In genomic region chr12:25276199-25276937, GRCh38 we compare ENCODE assay signal across 9 cellular contexts. TPM values are rescaled to one million over a fixed set of nuclear protein-coding genes. Genes with fewer than 3 reads are reported as not detected.
DNase-seq lines count a peak whose midpoint lies in the region; ATAC-seq and TF ChIP-seq lines count a peak whose summit lies in the region.
"Had no signal": no experiment of that assay in that cellular context is flagged by ENCODE, and none has a peak within 500 bp of the region (broad histone marks: within the 10 kb centered on the region; RNA-seq: fewer than 3 reads in every experiment).

No MANE protein-coding gene starts in this region.

- no peaks in the 10 kb centered on the region for H3K36me3 ChIP-seq in MG63
- no peaks in the 10 kb centered on the region for H3K36me3 ChIP-seq in fibroblast of lung (ENCODE audit: control insufficient read depth, insufficient read depth, low read length)
- no peaks in the 10 kb centered on the region for H3K36me3 ChIP-seq in aorta (ENCODE audit: control insufficient read depth in 1 of 2, insufficient read depth in 2 of 2, low read length in 1 of 2)

- no peak overlapping the region for H3K4me3 ChIP-seq in MG63
- no peak overlapping the region for H3K4me3 ChIP-seq in fibroblast of lung (replicated peaks in 1 of 4; ENCODE audit: control extremely low read depth in 1 of 4, insufficient read depth in 1 of 4, low read depth in 3 of 4, low read length in 4 of 4)
- H3K4me3 ChIP-seq in aorta (ENCODE audit: low read length in 2 of 2), result no peak overlapping the region

- H3K27me3 ChIP-seq in MG63, result no peaks in the 10 kb centered on the region
- no peaks in the 10 kb centered on the region for H3K27me3 ChIP-seq in fibroblast of lung (ENCODE audit: control insufficient read depth, insufficient read depth, low read length)
- H3K27me3 ChIP-seq in aorta (ENCODE audit: control insufficient read depth in 1 of 2, insufficient read depth in 2 of 2, low read length in 1 of 2), result no peaks in the 10 kb centered on the region

- H3K27ac Mint-ChIP-seq in activated CD4-positive, alpha-beta T cell treated with anti-CD3 and anti-CD28 coated beads, Interleukin-2, amount 10 ng/mL, durations not matched to agents 24 days and 14 days, result peak overlapping the region; percentile 2

- H3K4me3 Mint-ChIP-seq in activated CD4-positive, alpha-beta T cell treated with anti-CD3 and anti-CD28 coated beads, Interleukin-2, amount 10 ng/mL, durations not matched to agents 24 days and 14 days, result no peak overlapping the region
- H3K4me3 Mint-ChIP-seq: naive thymus-derived CD8-positive, alpha-beta T cell had no signal

- no peaks in the 10 kb centered on the region for H3K79me2 ChIP-seq in fibroblast of lung (ENCODE audit: control insufficient read depth, insufficient read depth, low read length)

- H3K36me3 Mint-ChIP-seq in activated CD4-positive, alpha-beta T cell treated with anti-CD3 and anti-CD28 coated beads, Interleukin-2, amount 10 ng/mL, durations not matched to agents 24 days and 14 days (ENCODE audit: low read depth), result no peaks in the 10 kb centered on the region
- H3K36me3 Mint-ChIP-seq: naive thymus-derived CD8-positive, alpha-beta T cell had no signal

- H3K9ac ChIP-seq in fibroblast of lung (ENCODE audit: insufficient read depth, low read length), result no peak overlapping the region

- ATAC-seq in aorta (ENCODE audit: low FRiP score), result no peak
- ATAC-seq: naive thymus-derived CD8-positive, alpha-beta T cell had no signal

- H3K27me3 Mint-ChIP-seq in activated CD4-positive, alpha-beta T cell treated with anti-CD3 and anti-CD28 coated beads, Interleukin-2, amount 10 ng/mL, durations not matched to agents 24 days and 14 days, result no peaks in the 10 kb centered on the region
- H3K27me3 Mint-ChIP-seq: naive thymus-derived CD8-positive, alpha-beta T cell had no signal

- H3K4me1 ChIP-seq in fibroblast of lung (ENCODE audit: control insufficient read depth, extremely low read depth, insufficient read depth, low read length), result peaks cover 3% of the 10 kb centered on the region
- peaks cover 0 to 2% of the 10 kb centered on the region in 2 donors for H3K4me1 ChIP-seq in aorta (ENCODE audit: control insufficient read depth in 1 of 2, insufficient read depth in 2 of 2, low read length in 2 of 2)

- peak overlapping the region; percentile 67 for H2AFZ ChIP-seq in fibroblast of lung (ENCODE audit: low read length)

- H4K20me1 ChIP-seq in fibroblast of lung (ENCODE audit: control insufficient read depth, extremely low read depth, insufficient read depth, low read length), result no peaks in the 10 kb centered on the region

- WGBS in aorta, 2 donors, result 90 to 91% methylated on average over 4 of the region's 4 CpGs

- DNase-seq in EL (peak; percentile 83), MG63 (peak; percentile 84), fibroblast of lung (ENCODE audit: low read depth in 2 of 2) (peak; percentile 91 to 92), cerebellar nuclear complex (lab: John Stamatoyannopoulos, UW) (no peak), aorta (no peak), HuH-7.5 (ENCODE audit: low spot score) (no peak)
- peak; percentile 62 for DNase-seq in activated CD4-positive, alpha-beta T cell treated with anti-CD3 and anti-CD28 coated beads, Interleukin-2, amount 10 ng/mL, durations not matched to agents 24 days and 14 days
- peak; percentile 65 for DNase-seq in stimulated activated CD4-positive, alpha-beta T cell treated with anti-CD3 and anti-CD28 coated beads, Interleukin-2, amount 100 ng/mL, for 4 hours (ENCODE audit: low read depth)

- H3K27ac ChIP-seq in fibroblast of lung (ENCODE audit: insufficient read depth, low read length) (no peak overlapping the region), aorta (ENCODE audit: low read depth in 1 of 2, low read length in 2 of 2) (no peak overlapping the region)

- H3K4me2 ChIP-seq in fibroblast of lung (ENCODE audit: extremely low read depth, insufficient read depth, low read length), result peak overlapping the region; percentile 50

- no peaks in the 10 kb centered on the region for H3K9me3 Mint-ChIP-seq in activated CD4-positive, alpha-beta T cell treated with anti-CD3 and anti-CD28 coated beads, Interleukin-2, amount 10 ng/mL, durations not matched to agents 24 days and 14 days

- intact Hi-C loops in activated CD4-positive, alpha-beta T cell treated with anti-CD3 and anti-CD28 coated beads, Interleukin-2, amount 10 ng/mL, durations not matched to agents 24 days and 14 days (cut with micrococcal nuclease), result loop anchor here (5.0 kb wide), 1 partner anchor 46 kb away; no protein-coding TSS in a partner anchor
- intact Hi-C loops in aorta (cut with DNase I), result no loop called here

- TF ChIP-seq CTCF in fibroblast of lung (conservative IDR thresholded peaks at IDR 0.05 in 1 of 2, IDR thresholded peaks at IDR 0.05 in 1 of 2; ENCODE audit: low read depth in 1 of 2, low read length in 2 of 2), result no peak

- H3K4me1 Mint-ChIP-seq in activated CD4-positive, alpha-beta T cell treated with anti-CD3 and anti-CD28 coated beads, Interleukin-2, amount 10 ng/mL, durations not matched to agents 24 days and 14 days, result peaks cover 14% of the 10 kb centered on the region

- H3K9me3 ChIP-seq in MG63 (no peaks in the 10 kb centered on the region), fibroblast of lung (ENCODE audit: control insufficient read depth, insufficient read depth, low read depth, low read length) (no peaks in the 10 kb centered on the region), aorta (ENCODE audit: control insufficient read depth, low read length) (no peaks in the 10 kb centered on the region)

RNA-seq across cellular contexts. Expression of gene KRAS, which starts 25.6 kb away (rescaled TPM):
- 4.1 and 6.1 TPM in 2 replicates for total RNA-seq in MG63 (2014; rRNA removed; shearing (Covaris generic); ENCODE audit: low replicate concordance)
- 26.4 and 27.4 TPM in 2 replicates for total RNA-seq in activated CD4-positive, alpha-beta T cell treated with anti-CD3 and anti-CD28 coated beads, Interleukin-2, amount 10 ng/mL, durations not matched to agents 24 days and 14 days
- total RNA-seq in fibroblast of lung (12.3 and 15.0 TPM in 2 replicates), aorta (10 to 100 TPM; 21.8 to 29.7 TPM)
- polyA plus RNA-seq in fibroblast of lung (21.2 and 31.3 TPM in 2 replicates), aorta (1 to 10 TPM; 7.7 to 8.1 TPM)
- 12.3 and 19.1 TPM in 2 replicates for polyA plus RNA-seq in fibroblast of lung (2012)
- polyA minus RNA-seq in fibroblast of lung (ENCODE audit: low replicate concordance), result 6.7 and 11.7 TPM in 2 replicates

Comparison
In these comparisons a context has a peak if more than half of its experiments do, and no peak if none do; other contexts are left out.
1. DNase-seq: peak in EL (single experiment), MG63 (single experiment), activated CD4-positive, alpha-beta T cell treated with anti-CD3 and anti-CD28 coated beads, Interleukin-2, amount 10 ng/mL, durations not matched to agents 24 days and 14 days (single experiment), fibroblast of lung (2 of 2) and stimulated activated CD4-positive, alpha-beta T cell treated with anti-CD3 and anti-CD28 coated beads, Interleukin-2, amount 100 ng/mL, for 4 hours (single experiment); none in cerebellar nuclear complex (0 of 2), aorta (0 of 2) and HuH-7.5 (single experiment).